ENCODE assay signal across 1 cellular context in the genomic region with DNA sequence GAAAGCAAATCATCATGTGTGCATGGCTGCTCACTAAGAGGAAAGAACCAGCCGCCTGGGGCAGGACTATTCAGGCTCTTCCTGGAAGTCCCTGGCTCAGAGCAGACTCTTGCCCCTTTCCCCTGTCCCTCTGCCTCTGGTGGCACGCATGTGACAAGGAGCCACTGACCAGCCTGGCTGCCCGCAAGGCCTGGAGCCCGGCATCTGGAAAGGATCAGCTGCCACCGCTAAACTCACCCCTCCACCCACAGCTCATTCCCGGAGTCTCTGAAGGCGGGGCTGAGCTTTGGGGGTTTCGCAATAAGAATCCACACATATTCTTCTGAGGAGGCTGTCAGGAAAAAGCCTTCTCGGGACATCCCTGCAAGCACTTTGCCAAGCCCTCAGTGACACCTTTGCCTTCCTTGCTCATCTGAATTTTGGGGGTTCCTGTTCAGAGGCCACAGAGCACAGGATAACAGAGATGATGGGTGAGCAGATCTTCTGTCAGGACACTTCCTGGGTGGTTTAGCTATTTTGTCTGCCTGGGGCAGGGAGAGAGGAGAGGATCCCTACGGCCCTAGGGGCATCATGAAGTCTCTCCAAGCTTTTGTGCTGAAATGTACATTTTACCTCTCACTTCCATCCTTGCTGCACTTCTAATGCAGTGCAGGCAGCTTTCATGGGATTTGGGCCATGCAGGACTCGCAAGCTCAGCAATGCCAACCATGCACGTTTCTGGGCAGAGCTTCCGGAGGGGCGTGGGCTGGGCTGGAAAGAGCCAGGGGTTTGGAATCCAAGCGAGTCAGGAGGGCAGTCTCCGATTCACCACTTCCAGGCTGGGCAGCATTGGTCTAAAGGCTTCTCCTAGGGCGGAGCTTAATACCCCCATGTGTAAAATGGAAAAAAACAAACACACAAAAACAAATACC.
TF ChIP-seq lines count a peak whose summit lies in the region.

No MANE protein-coding gene starts in this region.

TF ChIP-seq in IMR-90, 13 proteins besides CTCF, POLR2A, EP300 and RAD21 (continued from another document):
- TF ChIP-seq, protein P1, sequence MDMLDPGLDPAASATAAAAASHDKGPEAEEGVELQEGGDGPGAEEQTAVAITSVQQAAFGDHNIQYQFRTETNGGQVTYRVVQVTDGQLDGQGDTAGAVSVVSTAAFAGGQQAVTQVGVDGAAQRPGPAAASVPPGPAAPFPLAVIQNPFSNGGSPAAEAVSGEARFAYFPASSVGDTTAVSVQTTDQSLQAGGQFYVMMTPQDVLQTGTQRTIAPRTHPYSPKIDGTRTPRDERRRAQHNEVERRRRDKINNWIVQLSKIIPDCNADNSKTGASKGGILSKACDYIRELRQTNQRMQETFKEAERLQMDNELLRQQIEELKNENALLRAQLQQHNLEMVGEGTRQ (IDR thresholded peaks at IDR 0.05; ENCODE audit: low read depth, low read length), result peak; percentile 48
- peak; percentile 45 for TF ChIP-seq RCOR1 (IDR thresholded peaks at IDR 0.05; ENCODE audit: insufficient replicate concordance, low read length)
- peak; percentile 76; the same call in 1 of the 2 replicates for TF ChIP-seq MXI1 (IDR thresholded peaks at IDR 0.05; ENCODE audit: borderline replicate concordance, low read depth, low read length)
- TF ChIP-seq MAZ (IDR thresholded peaks at IDR 0.05; ENCODE audit: borderline replicate concordance, low read depth, low read length), result peak; percentile 90
- TF ChIP-seq NFE2L2 (IDR thresholded peaks at IDR 0.05; ENCODE audit: low read depth, low read length), result 0 out of 2 replicates have a peak, but pooled peaks have one; percentile 1
- TF ChIP-seq, protein P2, sequence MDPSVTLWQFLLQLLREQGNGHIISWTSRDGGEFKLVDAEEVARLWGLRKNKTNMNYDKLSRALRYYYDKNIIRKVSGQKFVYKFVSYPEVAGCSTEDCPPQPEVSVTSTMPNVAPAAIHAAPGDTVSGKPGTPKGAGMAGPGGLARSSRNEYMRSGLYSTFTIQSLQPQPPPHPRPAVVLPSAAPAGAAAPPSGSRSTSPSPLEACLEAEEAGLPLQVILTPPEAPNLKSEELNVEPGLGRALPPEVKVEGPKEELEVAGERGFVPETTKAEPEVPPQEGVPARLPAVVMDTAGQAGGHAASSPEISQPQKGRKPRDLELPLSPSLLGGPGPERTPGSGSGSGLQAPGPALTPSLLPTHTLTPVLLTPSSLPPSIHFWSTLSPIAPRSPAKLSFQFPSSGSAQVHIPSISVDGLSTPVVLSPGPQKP (IDR thresholded peaks at IDR 0.05; ENCODE audit: borderline replicate concordance, low read depth, low read length), result peak; percentile 43; the same call in 1 of the 2 replicates
- peak; percentile 99 for TF ChIP-seq CEBPB (IDR thresholded peaks at IDR 0.05; ENCODE audit: low read depth, low read length)
- peak; percentile 38; the same call in 1 of the 2 replicates for TF ChIP-seq SMC3 (IDR thresholded peaks at IDR 0.05; ENCODE audit: low read depth, low read length)
- peak; percentile 30; the same call in 1 of the 2 replicates for TF ChIP-seq FOS (IDR thresholded peaks at IDR 0.05; ENCODE audit: low read depth, low read length)
- no peak for TF ChIP-seq CHD1 (IDR thresholded peaks at IDR 0.05; ENCODE audit: low read depth, low read length)
- TF ChIP-seq BHLHE40 (IDR thresholded peaks at IDR 0.05; ENCODE audit: low read depth, low read length), result peak; percentile 95
